ENCODE assay signal across 7 cellular contexts in genomic region chr5:62222305-62222704, GRCh38.
A peak's percentile ranks its signal among the peaks of the same experiment; 100 is the strongest.
DNase-seq lines count a peak whose midpoint lies in the region; ATAC-seq, FAIRE-seq and TF ChIP-seq lines count a peak whose summit lies in the region.
"Not testable (repeated sequence)": the region's sequence is repeated elsewhere in the genome, so short reads cannot be mapped to it uniquely, and the experiment has no call there.

No MANE protein-coding gene starts in this region.

- H2AK9ac ChIP-seq in IMR-90 (replicated peaks; ENCODE audit: low read depth, low read length, poor library complexity) = not testable (repeated sequence)

- H3K27ac Mint-ChIP-seq in astrocyte (ENCODE audit: unreplicated experiment) = not testable (repeated sequence)

- TF ChIP-seq CTCF in IMR-90 (conservative IDR thresholded peaks at IDR 0.05; ENCODE audit: low read depth, low read length); astrocyte (IDR thresholded peaks at IDR 0.05; ENCODE audit: insufficient read depth, low read depth, low read length); mammary epithelial cell (conservative IDR thresholded peaks at IDR 0.05 in 1 of 2, IDR thresholded peaks at IDR 0.05 in 1 of 2; ENCODE audit: extremely low read depth in 1 of 2, insufficient read depth in 1 of 2, low read depth in 1 of 2, low read length in 2 of 2): not testable (repeated sequence)

- intact Hi-C loops in IMR-90 (cut with micrococcal nuclease) = not testable (repeated sequence)
- intact Hi-C loops in mammary epithelial cell (cut with micrococcal nuclease) = loop anchor here (5.0 kb wide), 1 partner anchor 280 kb away; no protein-coding TSS in a partner anchor

- not testable (repeated sequence) for H2AK5ac ChIP-seq in IMR-90 (ENCODE audit: low read depth, low read length); mesenchymal stem cell (ENCODE audit: low read length, severe bottlenecking)

- not testable (repeated sequence) for BruUV-seq in IMR-90 (replicated peaks; lab: Mats Ljungman, UMichigan); mammary epithelial cell (replicated peaks; lab: Mats Ljungman, UMichigan)

- WGBS in IMR-90 (ENCODE audit: extremely low coverage in 2 of 2, insufficient read length in 1 of 2), 2 experiments = no CpG with 5 or more reads among the region's 2 CpGs
- WGBS in mammary epithelial cell (ENCODE audit: low coverage, missing lambda C conversion rate) = 0% methylated on average over 1 of the region's 2 CpGs
- WGBS in mesenchymal stem cell = no CpG with 5 or more reads among the region's 2 CpGs

- not testable (repeated sequence) for H3K4me1 ChIP-seq in IMR-90 (ENCODE audit: control insufficient read depth, insufficient read depth, low read length); astrocyte (ENCODE audit: insufficient read depth, low read length); mammary epithelial cell (ENCODE audit: insufficient read depth, low read length); mesenchymal stem cell (ENCODE audit: control insufficient read depth, insufficient read depth, low read depth, low read length)

- not testable (repeated sequence) for H3K4me1 Mint-ChIP-seq in astrocyte (ENCODE audit: low read depth, unreplicated experiment)

- TF ChIP-seq POLR2A in IMR-90 (IDR thresholded peaks at IDR 0.05; ENCODE audit: low read depth, low read length) = not testable (repeated sequence)

- H3K4me2 ChIP-seq in IMR-90 (ENCODE audit: low read depth, low read length); astrocyte (ENCODE audit: low read length); mesenchymal stem cell (ENCODE audit: low read length, poor library complexity, severe bottlenecking): not testable (repeated sequence)
- H3K4me2 ChIP-seq in mammary epithelial cell (ENCODE audit: insufficient read depth, low read depth, low read length) = peak overlapping the region; percentile 42

- H4K8ac ChIP-seq in IMR-90 (ENCODE audit: low read depth in 2 of 2, low read length in 2 of 2); mesenchymal stem cell (ENCODE audit: low read length): not testable (repeated sequence)

- dilution Hi-C loops in IMR-90 (cut with HindIII; ENCODE audit: low sequenced_read_pairs, unreplicated experiment); mammary epithelial cell (cut with HindIII; ENCODE audit: low sequenced_read_pairs): not testable (repeated sequence)

- not testable (repeated sequence) for H3K79me1 ChIP-seq in IMR-90 (ENCODE audit: low read depth in 1 of 2, low read length in 2 of 2); mesenchymal stem cell (replicated peaks; ENCODE audit: low read length, poor library complexity, severe bottlenecking)

- not testable (repeated sequence) for H2AFZ ChIP-seq in IMR-90 (replicated peaks; ENCODE audit: low read length, poor library complexity); astrocyte (ENCODE audit: low read depth, low read length); mammary epithelial cell (ENCODE audit: low read depth, low read length); mesenchymal stem cell (ENCODE audit: low read depth, low read length)

- not testable (repeated sequence) for H3K56ac ChIP-seq in IMR-90 (ENCODE audit: extremely low read depth, insufficient read depth, low read length)

- TF ChIP-seq RAD21 in IMR-90 (IDR thresholded peaks at IDR 0.05; ENCODE audit: low read length) = not testable (repeated sequence)

- H2BK120ac ChIP-seq in IMR-90 (ENCODE audit: low read depth, low read length); mesenchymal stem cell (ENCODE audit: low read depth, low read length): not testable (repeated sequence)

- CTCF ChIA-PET in IMR-90 (lab: Yijun Ruan, JAX); mammary epithelial cell (lab: Charles Lee; ENCODE audit: low non-redundant PET): not testable (repeated sequence)

- H2BK5ac ChIP-seq in IMR-90 (ENCODE audit: low read depth, low read length, poor library complexity, severe bottlenecking); mesenchymal stem cell (ENCODE audit: low read depth, low read length, poor library complexity, severe bottlenecking): not testable (repeated sequence)

- H3K18ac ChIP-seq in IMR-90 (ENCODE audit: low read depth, low read length); mesenchymal stem cell (ENCODE audit: low read depth in 1 of 2, low read length in 2 of 2): not testable (repeated sequence)

- H2BK15ac ChIP-seq in IMR-90 (ENCODE audit: low read depth, low read length); mesenchymal stem cell (ENCODE audit: low read depth, poor library complexity, severe bottlenecking): not testable (repeated sequence)

- DNase-seq in EL (peak; percentile 48), IMR-90 (peak; percentile 26), astrocyte (ENCODE audit: low read depth) (peak; percentile 37), mammary epithelial cell (peak; percentile 72), fibroblast of gingiva (ENCODE audit: low read depth) (peak; percentile 66), fibroblast of the conjunctiva (ENCODE audit: low read depth) (peak; percentile 1)
- DNase-seq in mesenchymal stem cell = not testable (repeated sequence)

- not testable (repeated sequence) for H3K4me3 ChIP-seq in IMR-90 (ENCODE audit: insufficient read depth, low read depth, low read length); astrocyte (ENCODE audit: insufficient read depth, low read depth, low read length); mammary epithelial cell (replicated peaks in 1 of 3; ENCODE audit: insufficient read depth in 1 of 3, low read depth in 2 of 3, low read length in 3 of 3); mesenchymal stem cell (ENCODE audit: insufficient read depth in 1 of 2, low read depth in 1 of 2, low read length in 2 of 2)

- FAIRE-seq in astrocyte (lab: Jason Lieb, UNC) = not testable (repeated sequence)

- not testable (repeated sequence) for ATAC-seq in IMR-90 (ENCODE audit: low read depth)

- H3K14ac ChIP-seq in IMR-90 (replicated peaks; ENCODE audit: low read depth, low read length); mesenchymal stem cell (ENCODE audit: low read length in 2 of 2): not testable (repeated sequence)

- not testable (repeated sequence) for H3K27me3 ChIP-seq in IMR-90 (ENCODE audit: control insufficient read depth, insufficient read depth, low read length); astrocyte (ENCODE audit: insufficient read depth, low read length); mammary epithelial cell (ENCODE audit: insufficient read depth, low read length); mesenchymal stem cell (ENCODE audit: control insufficient read depth in 1 of 2, insufficient read depth in 1 of 2, low read length in 2 of 2)

- not testable (repeated sequence) for H3K23ac ChIP-seq in IMR-90 (ENCODE audit: low read depth, low read length); mesenchymal stem cell (ENCODE audit: low read length in 2 of 2)

- not testable (repeated sequence) for H3K9me3 Mint-ChIP-seq in astrocyte (ENCODE audit: unreplicated experiment)

- H3K36me3 Mint-ChIP-seq in astrocyte (ENCODE audit: low read depth, unreplicated experiment) = not testable (repeated sequence)

- not testable (repeated sequence) for H2BK12ac ChIP-seq in mesenchymal stem cell (ENCODE audit: low read length in 2 of 2)

- not testable (repeated sequence) for H3K9me1 ChIP-seq in IMR-90 (ENCODE audit: insufficient read depth, low read length)

- not testable (repeated sequence) for H3K4me3 Mint-ChIP-seq in astrocyte (ENCODE audit: unreplicated experiment)

- not testable (repeated sequence) for H3K27ac ChIP-seq in IMR-90 (ENCODE audit: insufficient read depth, low read length); astrocyte (ENCODE audit: low read depth, low read length); mammary epithelial cell (ENCODE audit: insufficient read depth, low read depth, low read length); mesenchymal stem cell (ENCODE audit: low read length, poor library complexity, severe bottlenecking)

- not testable (repeated sequence) for H4K91ac ChIP-seq in IMR-90 (ENCODE audit: insufficient read depth, low read depth, low read length); mesenchymal stem cell (ENCODE audit: low read length)

- H3K79me2 ChIP-seq in astrocyte (ENCODE audit: insufficient read depth, low read length); mammary epithelial cell (ENCODE audit: insufficient read depth, low read length): not testable (repeated sequence)

- not testable (repeated sequence) for H2BK20ac ChIP-seq in IMR-90 (ENCODE audit: low read depth, low read length)

- H3K27me3 Mint-ChIP-seq in astrocyte (ENCODE audit: low read depth, unreplicated experiment) = not testable (repeated sequence)

- POLR2A ChIA-PET in IMR-90 (lab: Charles Lee; ENCODE audit: unreplicated experiment) = not testable (repeated sequence)

- not testable (repeated sequence) for H3K4ac ChIP-seq in IMR-90 (ENCODE audit: low read depth, low read length); mesenchymal stem cell (ENCODE audit: low read depth in 1 of 2, low read length in 2 of 2)

- H3K9me3 ChIP-seq in IMR-90 (ENCODE audit: control insufficient read depth, insufficient read depth, low read length); astrocyte (ENCODE audit: insufficient read depth, low read depth, low read length); mammary epithelial cell (replicated peaks; ENCODE audit: insufficient read depth, low read length); mesenchymal stem cell (ENCODE audit: control insufficient read depth, low read length): not testable (repeated sequence)

- H4K20me1 ChIP-seq in IMR-90 (ENCODE audit: insufficient read depth, low read length); astrocyte (ENCODE audit: insufficient read depth, low read length); mammary epithelial cell (ENCODE audit: insufficient read depth, low read length): not testable (repeated sequence)

- H4K5ac ChIP-seq in IMR-90 (ENCODE audit: low read depth, low read length) = not testable (repeated sequence)

- H3K36me3 ChIP-seq in IMR-90 (ENCODE audit: control insufficient read depth, insufficient read depth, low read length); astrocyte (ENCODE audit: insufficient read depth, low read length); mammary epithelial cell (ENCODE audit: insufficient read depth, low read length); mesenchymal stem cell (ENCODE audit: control insufficient read depth in 1 of 2, insufficient read depth in 2 of 2, low read depth in 1 of 2, low read length in 2 of 2): not testable (repeated sequence)

- in situ Hi-C loops in IMR-90 (cut with MboI; ENCODE audit: low sequenced_read_pairs) = loop anchor here (10.0 kb wide), 1 partner anchor 132 kb away; no protein-coding TSS in a partner anchor
- in situ Hi-C loops in mammary epithelial cell (cut with MboI; ENCODE audit: low sequenced_read_pairs in 2 of 2) = loop anchor here in 1 of 2 donors (10.0 kb wide), 1 partner anchor 132 kb away; no protein-coding TSS in a partner anchor

- not testable (repeated sequence) for H3K9ac ChIP-seq in IMR-90 (ENCODE audit: low read depth, low read length); astrocyte (ENCODE audit: low read length); mammary epithelial cell (ENCODE audit: insufficient read depth, low read length)
- peak overlapping the region; percentile 77 for H3K9ac ChIP-seq in mesenchymal stem cell (ENCODE audit: low read length)
